ENCODE assay signal across 1 cellular context in genomic region chr2:196335238-196335637, GRCh38.
TF ChIP-seq lines count a peak whose summit lies in the region.

No MANE protein-coding gene starts in this region.

TF ChIP-seq in WTC11, 78 proteins besides CTCF, POLR2A, EP300 and RAD21 (continued from another document):
- TF ChIP-seq ARID4B (CRISPR knock-in tag; IDR thresholded peaks at IDR 0.05; ENCODE audit: borderline replicate concordance) (no peak), ZNF138 (CRISPR knock-in tag; conservative IDR thresholded peaks at IDR 0.05) (no peak), NFYB (CRISPR knock-in tag; conservative IDR thresholded peaks at IDR 0.05; ENCODE audit: low read depth) (no peak), ZNF219 (CRISPR knock-in tag; IDR thresholded peaks at IDR 0.05; ENCODE audit: borderline replicate concordance) (no peak), STAT6 (CRISPR knock-in tag; conservative IDR thresholded peaks at IDR 0.05; ENCODE audit: low read depth) (no peak), SMAD3 (CRISPR knock-in tag; IDR thresholded peaks at IDR 0.05; ENCODE audit: borderline replicate concordance) (no peak)
